ENCODE assay signal across 24 cellular contexts in genomic region chr3:79809106-79809505, GRCh38.
"Had no signal": no experiment of that assay in that cellular context is flagged by ENCODE, and none has a peak within 500 bp of the region (broad histone marks: within the 10 kb centered on the region; RNA-seq: fewer than 3 reads in every experiment).

No MANE protein-coding gene starts in this region.

- DNase-seq: IMR-90, Karpas-422, KG1, MG63, NCI-H1092, NCI-H1105 treated with DMSO at 0.1 percent for 48 hours, NCI-H1417 treated with DMSO at 0.1 percent for 48 hours, NCI-H146, NCI-H1694 treated with DMSO at 0.1 percent for 48 hours, NCI-H2029, NCI-H2081 treated with DMSO at 0.1 percent for 48 hours, NCI-H2171, NCI-H226, NCI-H446, NCI-H510A, NCI-H524 treated with DMSO at 0.1 percent for 48 hours, NCI-H69, NCI-H774, Right ventricle myocardium superior, RPMI8226, SIG-M5 had no signal

- H3K4me3 ChIP-seq: MG63, SJSA1, SK-N-MC had no signal

- ATAC-seq: HepG2 had no signal
